Comparison of ENCODE assay signal across 1 cellular context in the genomic region with DNA sequence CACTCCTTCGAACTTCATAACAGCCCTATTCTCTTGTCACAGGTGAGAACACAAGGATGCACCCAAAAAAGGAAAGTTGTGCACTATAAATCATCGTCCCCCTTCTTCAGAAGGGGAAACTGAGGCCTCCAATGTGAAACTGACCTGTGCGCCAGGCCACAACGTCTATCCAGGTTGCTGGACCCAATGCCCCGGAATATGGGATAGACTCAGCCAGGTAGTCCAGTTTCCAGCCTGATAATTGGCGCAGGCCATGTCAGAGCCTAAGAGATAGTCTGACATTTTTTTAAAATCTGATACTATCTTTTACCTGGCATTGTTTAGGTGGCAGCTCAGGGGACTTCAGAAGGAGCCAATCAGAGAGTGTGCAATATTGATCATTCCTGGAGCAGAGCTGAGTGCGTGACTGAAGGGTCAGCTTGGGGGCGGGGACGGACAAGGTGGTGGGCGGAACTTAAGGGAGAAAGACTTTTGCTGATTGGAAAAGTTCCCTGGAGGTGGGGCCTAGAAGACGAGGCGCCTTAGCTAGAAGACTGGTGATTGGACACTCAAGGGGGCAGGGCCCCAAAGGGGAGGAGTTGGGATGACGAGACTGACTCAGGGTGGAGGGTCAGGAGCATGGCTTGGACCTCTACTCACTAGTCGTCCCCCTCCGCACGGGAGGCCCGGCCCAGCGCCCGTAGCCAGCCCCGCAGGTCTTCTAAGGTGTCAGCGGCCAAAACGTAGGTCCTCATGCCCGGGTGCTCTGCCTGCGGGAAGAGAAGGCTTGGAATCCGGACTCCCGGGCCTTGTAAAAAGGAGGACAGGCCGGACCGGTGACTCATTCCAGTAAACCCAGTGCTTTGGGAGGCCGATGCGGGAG.
TF ChIP-seq lines count a peak whose summit lies in the region.

No MANE protein-coding gene starts in this region.

TF ChIP-seq in K562, 482 proteins besides CTCF, POLR2A, EP300 and RAD21 (continued from another document):
- TF ChIP-seq, protein P1, sequence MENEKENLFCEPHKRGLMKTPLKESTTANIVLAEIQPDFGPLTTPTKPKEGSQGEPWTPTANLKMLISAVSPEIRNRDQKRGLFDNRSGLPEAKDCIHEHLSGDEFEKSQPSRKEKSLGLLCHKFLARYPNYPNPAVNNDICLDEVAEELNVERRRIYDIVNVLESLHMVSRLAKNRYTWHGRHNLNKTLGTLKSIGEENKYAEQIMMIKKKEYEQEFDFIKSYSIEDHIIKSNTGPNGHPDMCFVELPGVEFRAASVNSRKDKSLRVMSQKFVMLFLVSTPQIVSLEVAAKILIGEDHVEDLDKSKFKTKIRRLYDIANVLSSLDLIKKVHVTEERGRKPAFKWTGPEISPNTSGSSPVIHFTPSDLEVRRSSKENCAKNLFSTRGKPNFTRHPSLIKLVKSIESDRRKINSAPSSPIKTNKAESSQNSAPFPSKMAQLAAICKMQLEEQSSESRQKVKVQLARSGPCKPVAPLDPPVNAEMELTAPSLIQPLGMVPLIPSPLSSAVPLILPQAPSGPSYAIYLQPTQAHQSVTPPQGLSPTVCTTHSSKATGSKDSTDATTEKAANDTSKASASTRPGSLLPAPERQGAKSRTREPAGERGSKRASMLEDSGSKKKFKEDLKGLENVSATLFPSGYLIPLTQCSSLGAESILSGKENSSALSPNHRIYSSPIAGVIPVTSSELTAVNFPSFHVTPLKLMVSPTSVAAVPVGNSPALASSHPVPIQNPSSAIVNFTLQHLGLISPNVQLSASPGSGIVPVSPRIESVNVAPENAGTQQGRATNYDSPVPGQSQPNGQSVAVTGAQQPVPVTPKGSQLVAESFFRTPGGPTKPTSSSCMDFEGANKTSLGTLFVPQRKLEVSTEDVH (IDR thresholded peaks at IDR 0.05; ENCODE audit: low read depth, partially characterized antibody) = no peak
- no peak for TF ChIP-seq ZNF124 (CRISPR knock-in tag; IDR thresholded peaks at IDR 0.05)
- peak; percentile 36; the same call in 1 of the 2 replicates for TF ChIP-seq KAT7 (CRISPR knock-in tag; IDR thresholded peaks at IDR 0.05; ENCODE audit: borderline replicate concordance)
- TF ChIP-seq SRSF9 (IDR thresholded peaks at IDR 0.05; ENCODE audit: borderline replicate concordance, low read depth, low read length) = no peak
- TF ChIP-seq ZNF282 (CRISPR knock-in tag; IDR thresholded peaks at IDR 0.05) = no peak
- no peak for TF ChIP-seq NELFE (IDR thresholded peaks at IDR 0.05; ENCODE audit: insufficient read depth, insufficient read length)
- TF ChIP-seq, protein P2, sequence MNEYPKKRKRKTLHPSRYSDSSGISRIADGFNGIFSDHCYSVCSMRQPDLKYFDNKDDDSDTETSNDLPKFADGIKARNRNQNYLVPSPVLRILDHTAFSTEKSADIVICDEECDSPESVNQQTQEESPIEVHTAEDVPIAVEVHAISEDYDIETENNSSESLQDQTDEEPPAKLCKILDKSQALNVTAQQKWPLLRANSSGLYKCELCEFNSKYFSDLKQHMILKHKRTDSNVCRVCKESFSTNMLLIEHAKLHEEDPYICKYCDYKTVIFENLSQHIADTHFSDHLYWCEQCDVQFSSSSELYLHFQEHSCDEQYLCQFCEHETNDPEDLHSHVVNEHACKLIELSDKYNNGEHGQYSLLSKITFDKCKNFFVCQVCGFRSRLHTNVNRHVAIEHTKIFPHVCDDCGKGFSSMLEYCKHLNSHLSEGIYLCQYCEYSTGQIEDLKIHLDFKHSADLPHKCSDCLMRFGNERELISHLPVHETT (CRISPR knock-in tag; conservative IDR thresholded peaks at IDR 0.05 in 1 of 2, IDR thresholded peaks at IDR 0.05 in 1 of 2) = no peak
- TF ChIP-seq ERF (CRISPR knock-in tag; IDR thresholded peaks at IDR 0.05) = no peak
- peak; percentile 42 for TF ChIP-seq NFE2 (IDR thresholded peaks at IDR 0.05; ENCODE audit: low read depth)
- no peak for TF ChIP-seq XRCC4 (IDR thresholded peaks at IDR 0.05; ENCODE audit: extremely low read depth, insufficient read depth, insufficient read length)
- no peak for TF ChIP-seq KHSRP (IDR thresholded peaks at IDR 0.05)
- TF ChIP-seq, protein P3, sequence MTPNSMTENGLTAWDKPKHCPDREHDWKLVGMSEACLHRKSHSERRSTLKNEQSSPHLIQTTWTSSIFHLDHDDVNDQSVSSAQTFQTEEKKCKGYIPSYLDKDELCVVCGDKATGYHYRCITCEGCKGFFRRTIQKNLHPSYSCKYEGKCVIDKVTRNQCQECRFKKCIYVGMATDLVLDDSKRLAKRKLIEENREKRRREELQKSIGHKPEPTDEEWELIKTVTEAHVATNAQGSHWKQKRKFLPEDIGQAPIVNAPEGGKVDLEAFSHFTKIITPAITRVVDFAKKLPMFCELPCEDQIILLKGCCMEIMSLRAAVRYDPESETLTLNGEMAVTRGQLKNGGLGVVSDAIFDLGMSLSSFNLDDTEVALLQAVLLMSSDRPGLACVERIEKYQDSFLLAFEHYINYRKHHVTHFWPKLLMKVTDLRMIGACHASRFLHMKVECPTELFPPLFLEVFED (CRISPR knock-in tag; conservative IDR thresholded peaks at IDR 0.05) = no peak
- TF ChIP-seq NFYB (IDR thresholded peaks at IDR 0.05; ENCODE audit: extremely low read depth, insufficient read length) = peak; percentile 35
- no peak for TF ChIP-seq RFX1 (IDR thresholded peaks at IDR 0.05)
- TF ChIP-seq, protein P4, sequence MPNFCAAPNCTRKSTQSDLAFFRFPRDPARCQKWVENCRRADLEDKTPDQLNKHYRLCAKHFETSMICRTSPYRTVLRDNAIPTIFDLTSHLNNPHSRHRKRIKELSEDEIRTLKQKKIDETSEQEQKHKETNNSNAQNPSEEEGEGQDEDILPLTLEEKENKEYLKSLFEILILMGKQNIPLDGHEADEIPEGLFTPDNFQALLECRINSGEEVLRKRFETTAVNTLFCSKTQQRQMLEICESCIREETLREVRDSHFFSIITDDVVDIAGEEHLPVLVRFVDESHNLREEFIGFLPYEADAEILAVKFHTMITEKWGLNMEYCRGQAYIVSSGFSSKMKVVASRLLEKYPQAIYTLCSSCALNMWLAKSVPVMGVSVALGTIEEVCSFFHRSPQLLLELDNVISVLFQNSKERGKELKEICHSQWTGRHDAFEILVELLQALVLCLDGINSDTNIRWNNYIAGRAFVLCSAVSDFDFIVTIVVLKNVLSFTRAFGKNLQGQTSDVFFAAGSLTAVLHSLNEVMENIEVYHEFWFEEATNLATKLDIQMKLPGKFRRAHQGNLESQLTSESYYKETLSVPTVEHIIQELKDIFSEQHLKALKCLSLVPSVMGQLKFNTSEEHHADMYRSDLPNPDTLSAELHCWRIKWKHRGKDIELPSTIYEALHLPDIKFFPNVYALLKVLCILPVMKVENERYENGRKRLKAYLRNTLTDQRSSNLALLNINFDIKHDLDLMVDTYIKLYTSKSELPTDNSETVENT (CRISPR knock-in tag; IDR thresholded peaks at IDR 0.05) = peak; percentile 44; the same call in 1 of the 2 replicates
